17 cellular contexts compared by ENCODE assay signal in genomic region chr2:72222829-72223564, GRCh38.
DNase-seq lines count a peak whose midpoint lies in the region; ATAC-seq and TF ChIP-seq lines count a peak whose summit lies in the region.
"Had no signal": no experiment of that assay in that cellular context is flagged by ENCODE, and none has a peak within 500 bp of the region (broad histone marks: within the 10 kb centered on the region; RNA-seq: fewer than 3 reads in every experiment).

No MANE protein-coding gene starts in this region.

- H3K4me3 ChIP-seq in brain microvascular endothelial cell (ENCODE audit: low read depth, low read length) (no peak overlapping the region), mesenchymal stem cell (ENCODE audit: insufficient read depth in 1 of 2, low read depth in 1 of 2, low read length in 2 of 2) (peak overlapping the region in 1 of 2 experiments; percentile 46)
- H3K4me3 ChIP-seq: GM23338, left ventricle myocardium inferior, thoracic aorta had no signal

- H3K9ac ChIP-seq in mesenchymal stem cell (ENCODE audit: low read length): peak overlapping the region; percentile 31

- H3K23ac ChIP-seq in mesenchymal stem cell (ENCODE audit: low read length in 2 of 2): no peak overlapping the region

- H3K27me3 ChIP-seq in brain microvascular endothelial cell (replicated peaks): no peaks in the 10 kb centered on the region
- no peaks in the 10 kb centered on the region for H3K27me3 ChIP-seq in mesenchymal stem cell (ENCODE audit: control insufficient read depth in 1 of 2, insufficient read depth in 1 of 2, low read length in 2 of 2)

- no peak overlapping the region for H2BK15ac ChIP-seq in mesenchymal stem cell (ENCODE audit: low read depth, poor library complexity, severe bottlenecking)

- in situ Hi-C loops in brain microvascular endothelial cell (cut with HindIII; ENCODE audit: low pct_ligation_motif_present, low sequenced_read_pairs): no loop called here

- H3K4me1 ChIP-seq in mesenchymal stem cell (ENCODE audit: control insufficient read depth, insufficient read depth, low read depth, low read length): no peaks in the 10 kb centered on the region
- H3K4me1 ChIP-seq: left ventricle myocardium inferior had no signal

- no peak overlapping the region for H4K91ac ChIP-seq in mesenchymal stem cell (ENCODE audit: low read length)

- no peak overlapping the region for H3K4ac ChIP-seq in mesenchymal stem cell (ENCODE audit: low read depth in 1 of 2, low read length in 2 of 2)

- H2AK5ac ChIP-seq in mesenchymal stem cell (ENCODE audit: low read length, severe bottlenecking): no peak overlapping the region

- no peak overlapping the region for H4K8ac ChIP-seq in mesenchymal stem cell (ENCODE audit: low read length)

- no peak overlapping the region for H2BK120ac ChIP-seq in mesenchymal stem cell (ENCODE audit: low read depth, low read length)

- no peak for ATAC-seq in GM21529 (IDR thresholded peaks at IDR 0.05; ENCODE audit: unreplicated experiment)
- ATAC-seq: GM23338, Right ventricle myocardium inferior had no signal

- 69% methylated on average over 2 of the region's 3 CpGs for WGBS in mesenchymal stem cell

- no peak overlapping the region for H2BK12ac ChIP-seq in mesenchymal stem cell (ENCODE audit: low read length in 2 of 2)

- no peak for TF ChIP-seq CTCF in brain microvascular endothelial cell (IDR thresholded peaks at IDR 0.05; ENCODE audit: low read depth, low read length, missing control alignments)

- peak; percentile 83 for DNase-seq in EH (ENCODE audit: low read depth)
- DNase-seq in M059J (ENCODE audit: low read depth): peak; percentile 60
- DNase-seq in brain microvascular endothelial cell: peak; percentile 63
- peak; percentile 59 for DNase-seq in mesenchymal stem cell
- no peak for DNase-seq in SHP77 (lab: John Stamatoyannopoulos, UW)
- DNase-seq in NOMO-1 (lab: John Stamatoyannopoulos, UW; ENCODE audit: unreplicated experiment in 2 of 2): no peak
- no peak for DNase-seq in occipital lobe (lab: John Stamatoyannopoulos, UW)
- DNase-seq: activated CD4-positive, CD25-positive, alpha-beta regulatory T cell treated with anti-CD3 and anti-CD28 coated beads, Interleukin-2, amount 50 U/mL, for 72 hours; activated effector memory CD4-positive, alpha-beta T cell treated with anti-CD3 and anti-CD28 coated beads, Interleukin-2, amount 50 U/mL, for 16 hours; C1 segment of cervical spinal cord; Kasumi-1; left ventricle myocardium inferior; NCI-H1436 had no signal

- no peak overlapping the region for H2BK5ac ChIP-seq in mesenchymal stem cell (ENCODE audit: low read depth, low read length, poor library complexity, severe bottlenecking)

- no peak overlapping the region for H2AFZ ChIP-seq in mesenchymal stem cell (ENCODE audit: low read depth, low read length)
- H2AFZ ChIP-seq: GM23338 had no signal

- H3K36me3 ChIP-seq in brain microvascular endothelial cell (replicated peaks) (no peaks in the 10 kb centered on the region), mesenchymal stem cell (ENCODE audit: control insufficient read depth in 1 of 2, insufficient read depth in 2 of 2, low read depth in 1 of 2, low read length in 2 of 2) (no peaks in the 10 kb centered on the region)
- H3K36me3 ChIP-seq: left ventricle myocardium inferior, thoracic aorta had no signal

- H3K9me3 ChIP-seq in mesenchymal stem cell (ENCODE audit: control insufficient read depth, low read length): no peaks in the 10 kb centered on the region
- H3K9me3 ChIP-seq: left ventricle myocardium inferior, thoracic aorta had no signal

- H3K4me2 ChIP-seq in mesenchymal stem cell (ENCODE audit: low read length, poor library complexity, severe bottlenecking): no peak overlapping the region
- H3K4me2 ChIP-seq: GM23338 had no signal

- no peak overlapping the region for H3K18ac ChIP-seq in mesenchymal stem cell (ENCODE audit: low read depth in 1 of 2, low read length in 2 of 2)

- H3K27ac ChIP-seq in brain microvascular endothelial cell (peak overlapping the region; percentile 81), mesenchymal stem cell (ENCODE audit: low read length, poor library complexity, severe bottlenecking) (no peak overlapping the region)
- H3K27ac ChIP-seq: left ventricle myocardium inferior, thoracic aorta had no signal

- H3K79me1 ChIP-seq in mesenchymal stem cell (replicated peaks; ENCODE audit: low read length, poor library complexity, severe bottlenecking): no peaks in the 10 kb centered on the region

- no peak overlapping the region for H3K14ac ChIP-seq in mesenchymal stem cell (ENCODE audit: low read length in 2 of 2)

Comparison
In these comparisons a context has a peak if more than half of its experiments do, and no peak if none do; other contexts are left out.
1. DNase-seq: peak in EH (single experiment), M059J (single experiment), brain microvascular endothelial cell (single experiment) and mesenchymal stem cell (single experiment); none in SHP77 (0 of 2), NOMO-1 (0 of 2) and occipital lobe (single experiment).